In the genomic region with DNA sequence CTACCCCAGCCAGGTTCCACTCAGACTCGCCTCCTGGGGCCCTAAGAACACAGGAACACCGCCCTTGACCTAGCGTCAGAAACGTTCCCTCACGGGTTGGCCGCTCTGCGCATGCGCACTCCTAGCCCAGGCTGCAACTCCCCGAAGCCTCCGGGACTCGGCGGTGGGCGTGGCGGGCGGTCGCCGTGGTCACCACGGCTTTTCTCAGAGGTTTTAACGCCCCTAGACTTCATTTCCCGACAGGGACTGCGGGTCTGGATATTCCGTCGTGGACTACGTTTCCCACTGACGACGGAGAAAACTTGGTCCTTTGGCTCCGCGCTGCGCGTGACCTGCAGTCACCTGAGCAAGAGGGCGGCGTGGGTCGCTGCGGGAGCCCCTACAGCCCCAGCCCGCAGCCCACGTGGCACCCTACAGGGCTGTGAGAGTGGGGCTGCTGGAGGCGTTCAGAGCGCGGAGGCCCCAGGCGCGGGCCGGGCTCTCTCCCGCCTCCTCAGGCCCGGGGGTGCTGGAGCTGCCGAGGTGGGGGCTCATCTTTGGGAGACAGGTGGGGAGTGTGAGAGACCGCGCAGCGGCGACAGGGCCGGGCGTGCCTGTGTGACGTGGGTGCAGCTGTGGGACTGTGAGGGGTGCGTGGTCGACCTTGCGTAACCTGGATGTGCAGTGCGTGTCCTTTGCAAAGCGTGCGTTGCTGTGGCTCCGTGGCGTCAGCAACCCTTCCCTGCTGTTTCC, we compare ENCODE assay signal across 8 cellular contexts. TPM values are rescaled to one million over a fixed set of nuclear protein-coding genes. Genes with fewer than 3 reads are reported as not detected.
A peak's percentile ranks its signal among the peaks of the same experiment; 100 is the strongest.
DNase-seq lines count a peak whose midpoint lies in the region; ATAC-seq, FAIRE-seq and TF ChIP-seq lines count a peak whose summit lies in the region.
"Had no signal": no experiment of that assay in that cellular context is flagged by ENCODE, and none has a peak within 500 bp of the region (broad histone marks: within the 10 kb centered on the region; RNA-seq: fewer than 3 reads in every experiment).

No MANE protein-coding gene starts in this region.

- H3K9me3 Mint-ChIP-seq in IgD-negative memory B cell: peaks cover 8 to 31% (median 25%) of the 10 kb centered on the region in 3 donors
- peaks cover 32% of the 10 kb centered on the region for H3K9me3 Mint-ChIP-seq in activated CD4-positive, alpha-beta T cell treated with anti-CD3 and anti-CD28 coated beads for 36 hours (ENCODE audit: low read depth)

- no peak for FAIRE-seq in H54 (lab: Jason Lieb, UNC)

- H3K9me3 ChIP-seq in mucosa of descending colon: peaks cover 12% of the 10 kb centered on the region

- H3K27me3 Mint-ChIP-seq in IgD-negative memory B cell: peaks cover 15% of the 10 kb centered on the region
- H3K27me3 Mint-ChIP-seq in activated CD4-positive, alpha-beta T cell treated with anti-CD3 and anti-CD28 coated beads for 36 hours: peaks cover 13% of the 10 kb centered on the region

- no peaks in the 10 kb centered on the region for H3K36me3 ChIP-seq in mucosa of descending colon (ENCODE audit: low read depth)

- no peaks in the 10 kb centered on the region for H3K4me1 ChIP-seq in mucosa of descending colon (ENCODE audit: low read depth)

- POLR2A ChIA-PET in activated CD4-positive, alpha-beta T cell treated with anti-CD3 and anti-CD28 coated beads for 36 hours (lab: Charles Lee): no interaction called here

- peak overlapping the region; percentile 2 for H3K4me3 ChIP-seq in mucosa of descending colon
- H3K4me3 ChIP-seq: SK-N-MC had no signal

- peaks cover 8% of the 10 kb centered on the region for H3K36me3 Mint-ChIP-seq in IgD-negative memory B cell
- H3K36me3 Mint-ChIP-seq in activated CD4-positive, alpha-beta T cell treated with anti-CD3 and anti-CD28 coated beads for 36 hours (ENCODE audit: low read depth): peaks cover 11% of the 10 kb centered on the region

- peak; percentile 75 for DNase-seq in activated CD4-positive, alpha-beta T cell treated with anti-CD3 and anti-CD28 coated beads for 36 hours
- DNase-seq in mucosa of descending colon: peak; percentile 64 to 84 (median 65)
- peak; percentile 2 to 6 for DNase-seq in stimulated activated CD8-positive, alpha-beta memory T cell treated with anti-CD3 and anti-CD28 coated beads, Interleukin-7, amount 100 ng/mL, for 4 hours (ENCODE audit: low read depth in 2 of 2)
- no peak for DNase-seq in H54 (ENCODE audit: insufficient read length, low spot score)

- TF ChIP-seq CTCF in mucosa of descending colon (IDR thresholded peaks at IDR 0.05): no peak

- CTCF ChIA-PET in activated CD4-positive, alpha-beta T cell treated with anti-CD3 and anti-CD28 coated beads for 36 hours (lab: Charles Lee): no interaction called here

- ATAC-seq in activated CD4-positive, alpha-beta T cell treated with anti-CD3 and anti-CD28 coated beads for 36 hours: peak; percentile 47
- ATAC-seq in esophagus mucosa: peak; percentile 38
- peak; percentile 79 for ATAC-seq in mucosa of descending colon
- no peak for ATAC-seq in HG02798 (IDR thresholded peaks at IDR 0.05; ENCODE audit: poor library complexity, unreplicated experiment)

- TF ChIP-seq POLR2A in H54 (IDR thresholded peaks at IDR 0.05; ENCODE audit: low read depth, low read length): no peak

- peak overlapping the region; percentile 18 to 76 (median 52) for H3K4me3 Mint-ChIP-seq in IgD-negative memory B cell
- H3K4me3 Mint-ChIP-seq in activated CD4-positive, alpha-beta T cell treated with anti-CD3 and anti-CD28 coated beads for 36 hours: peak overlapping the region; percentile 36

- intact Hi-C loops in activated CD4-positive, alpha-beta T cell treated with anti-CD3 and anti-CD28 coated beads for 36 hours (cut with DNase I, micrococcal nuclease): no loop called here
- intact Hi-C loops in mucosa of descending colon (cut with DNase I, micrococcal nuclease): no loop called here

- H3K4me1 Mint-ChIP-seq in IgD-negative memory B cell: no peaks in the 10 kb centered on the region
- H3K4me1 Mint-ChIP-seq in activated CD4-positive, alpha-beta T cell treated with anti-CD3 and anti-CD28 coated beads for 36 hours: peaks cover 8% of the 10 kb centered on the region

- H3K27ac Mint-ChIP-seq in IgD-negative memory B cell: no peak overlapping the region
- H3K27ac Mint-ChIP-seq in activated CD4-positive, alpha-beta T cell treated with anti-CD3 and anti-CD28 coated beads for 36 hours: peak overlapping the region; percentile 8

RNA-seq across cellular contexts. Expression of a gene that starts 38.0 kb away (rescaled TPM):
- 10.0 TPM for polyA plus RNA-seq in IgD-negative memory B cell
- 1 to 10 TPM; 8.9 to 9.7 TPM for total RNA-seq in activated CD4-positive, alpha-beta T cell treated with anti-CD3 and anti-CD28 coated beads for 36 hours
- total RNA-seq in esophagus mucosa (2.8 TPM), mucosa of descending colon (10 to 100 TPM in 1 of 3 donors, 1 to 10 TPM in 2; 5.4 to 13.1 (median 6.4) TPM)
